Comparison of ENCODE assay signal across 1 cellular context in genomic region chr18:23317975-23318675, GRCh38.
TF ChIP-seq lines count a peak whose summit lies in the region.

No MANE protein-coding gene starts in this region.

TF ChIP-seq in HepG2, 621 proteins besides CTCF, POLR2A, EP300 and RAD21 (continued from another document):
- TF ChIP-seq E2F5 (CRISPR knock-in tag; conservative IDR thresholded peaks at IDR 0.05), result no peak
- TF ChIP-seq, protein P1, sequence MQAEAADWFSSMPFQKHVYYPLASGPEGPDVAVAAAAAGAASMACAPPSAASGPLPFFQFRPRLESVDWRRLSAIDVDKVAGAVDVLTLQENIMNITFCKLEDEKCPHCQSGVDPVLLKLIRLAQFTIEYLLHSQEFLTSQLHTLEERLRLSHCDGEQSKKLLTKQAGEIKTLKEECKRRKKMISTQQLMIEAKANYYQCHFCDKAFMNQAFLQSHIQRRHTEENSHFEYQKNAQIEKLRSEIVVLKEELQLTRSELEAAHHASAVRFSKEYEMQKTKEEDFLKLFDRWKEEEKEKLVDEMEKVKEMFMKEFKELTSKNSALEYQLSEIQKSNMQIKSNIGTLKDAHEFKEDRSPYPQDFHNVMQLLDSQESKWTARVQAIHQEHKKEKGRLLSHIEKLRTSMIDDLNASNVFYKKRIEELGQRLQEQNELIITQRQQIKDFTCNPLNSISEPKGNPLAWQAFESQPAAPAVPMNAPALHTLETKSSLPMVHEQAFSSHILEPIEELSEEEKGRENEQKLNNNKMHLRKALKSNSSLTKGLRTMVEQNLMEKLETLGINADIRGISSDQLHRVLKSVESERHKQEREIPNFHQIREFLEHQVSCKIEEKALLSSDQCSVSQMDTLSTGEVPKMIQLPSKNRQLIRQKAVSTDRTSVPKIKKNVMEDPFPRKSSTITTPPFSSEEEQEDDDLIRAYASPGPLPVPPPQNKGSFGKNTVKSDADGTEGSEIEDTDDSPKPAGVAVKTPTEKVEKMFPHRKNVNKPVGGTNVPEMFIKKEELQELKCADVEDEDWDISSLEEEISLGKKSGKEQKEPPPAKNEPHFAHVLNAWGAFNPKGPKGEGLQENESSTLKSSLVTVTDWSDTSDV (CRISPR knock-in tag; IDR thresholded peaks at IDR 0.05), result no peak
- TF ChIP-seq TP53 (CRISPR knock-in tag; conservative IDR thresholded peaks at IDR 0.05), result no peak
- TF ChIP-seq ZNF354B (CRISPR knock-in tag; IDR thresholded peaks at IDR 0.05), result no peak
- TF ChIP-seq ZNF431 (CRISPR knock-in tag; IDR thresholded peaks at IDR 0.05; ENCODE audit: borderline replicate concordance, low read depth), result no peak
- TF ChIP-seq MYC (CRISPR knock-in tag; IDR thresholded peaks at IDR 0.05; ENCODE audit: borderline replicate concordance), result no peak
- TF ChIP-seq HOXA9 (CRISPR knock-in tag; IDR thresholded peaks at IDR 0.05; ENCODE audit: borderline replicate concordance), result no peak
- TF ChIP-seq, protein P2, sequence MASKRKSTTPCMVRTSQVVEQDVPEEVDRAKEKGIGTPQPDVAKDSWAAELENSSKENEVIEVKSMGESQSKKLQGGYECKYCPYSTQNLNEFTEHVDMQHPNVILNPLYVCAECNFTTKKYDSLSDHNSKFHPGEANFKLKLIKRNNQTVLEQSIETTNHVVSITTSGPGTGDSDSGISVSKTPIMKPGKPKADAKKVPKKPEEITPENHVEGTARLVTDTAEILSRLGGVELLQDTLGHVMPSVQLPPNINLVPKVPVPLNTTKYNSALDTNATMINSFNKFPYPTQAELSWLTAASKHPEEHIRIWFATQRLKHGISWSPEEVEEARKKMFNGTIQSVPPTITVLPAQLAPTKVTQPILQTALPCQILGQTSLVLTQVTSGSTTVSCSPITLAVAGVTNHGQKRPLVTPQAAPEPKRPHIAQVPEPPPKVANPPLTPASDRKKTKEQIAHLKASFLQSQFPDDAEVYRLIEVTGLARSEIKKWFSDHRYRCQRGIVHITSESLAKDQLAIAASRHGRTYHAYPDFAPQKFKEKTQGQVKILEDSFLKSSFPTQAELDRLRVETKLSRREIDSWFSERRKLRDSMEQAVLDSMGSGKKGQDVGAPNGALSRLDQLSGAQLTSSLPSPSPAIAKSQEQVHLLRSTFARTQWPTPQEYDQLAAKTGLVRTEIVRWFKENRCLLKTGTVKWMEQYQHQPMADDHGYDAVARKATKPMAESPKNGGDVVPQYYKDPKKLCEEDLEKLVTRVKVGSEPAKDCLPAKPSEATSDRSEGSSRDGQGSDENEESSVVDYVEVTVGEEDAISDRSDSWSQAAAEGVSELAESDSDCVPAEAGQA (IDR thresholded peaks at IDR 0.05; ENCODE audit: low read depth), result no peak
- TF ChIP-seq, protein P2 (CRISPR knock-in tag; IDR thresholded peaks at IDR 0.05; ENCODE audit: borderline replicate concordance), result no peak
- no peak for TF ChIP-seq PHF21A (CRISPR knock-in tag; IDR thresholded peaks at IDR 0.05)
- TF ChIP-seq ARID2 (CRISPR knock-in tag; IDR thresholded peaks at IDR 0.05; ENCODE audit: borderline replicate concordance), result no peak
- no peak for TF ChIP-seq SAFB2 (CRISPR knock-in tag; IDR thresholded peaks at IDR 0.05; ENCODE audit: borderline replicate concordance, low read depth)
- no peak for TF ChIP-seq NPAS2 (CRISPR knock-in tag; IDR thresholded peaks at IDR 0.05; ENCODE audit: borderline replicate concordance)
